In genomic region chr12:4579305-4580097, GRCh38 we compare ENCODE assay signal across 1 cellular context.
TF ChIP-seq lines count a peak whose summit lies in the region.

No MANE protein-coding gene starts in this region.

TF ChIP-seq in SK-N-SH, 30 proteins besides CTCF, POLR2A, EP300 and RAD21 (continued from another document):
- no peak for TF ChIP-seq PBX3 (IDR thresholded peaks at IDR 0.05)
TF ChIP-seq in SK-N-SH: peak in this region for 1.
